Comparison of ENCODE assay signal across 1 cellular context in the genomic region with DNA sequence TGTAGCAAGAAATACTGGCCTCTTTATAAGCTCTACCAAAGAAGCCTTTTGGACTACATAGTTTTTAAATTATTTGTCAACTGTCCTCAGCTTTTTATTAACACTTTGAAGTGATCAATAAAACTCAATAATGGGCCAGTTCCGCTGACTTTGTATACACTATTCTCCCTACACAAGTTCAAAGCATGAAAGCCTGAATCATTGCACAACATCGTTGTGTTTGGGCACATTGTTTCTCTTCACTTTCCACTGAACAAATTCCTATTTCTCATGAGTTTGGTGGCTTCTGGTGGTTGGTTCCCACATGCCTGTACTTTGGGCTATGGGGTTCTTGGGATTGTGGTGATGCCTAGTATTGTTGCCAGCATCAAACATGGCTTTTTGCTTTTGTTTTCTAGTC.
TF ChIP-seq lines count a peak whose summit lies in the region.

No MANE protein-coding gene starts in this region.

TF ChIP-seq in IMR-90, 13 proteins besides CTCF, POLR2A, EP300 and RAD21:
- no peak for TF ChIP-seq BHLHE40 (IDR thresholded peaks at IDR 0.05; ENCODE audit: low read depth, low read length)
- TF ChIP-seq CEBPB (IDR thresholded peaks at IDR 0.05; ENCODE audit: low read depth, low read length): peak; percentile 59; the same call in 1 of the 2 replicates
- no peak for TF ChIP-seq MXI1 (IDR thresholded peaks at IDR 0.05; ENCODE audit: borderline replicate concordance, low read depth, low read length)
- no peak for TF ChIP-seq CHD1 (IDR thresholded peaks at IDR 0.05; ENCODE audit: low read depth, low read length)
- no peak for TF ChIP-seq RFX5 (IDR thresholded peaks at IDR 0.05; ENCODE audit: low read depth, low read length)
